In genomic region chr7:26007510-26007909, GRCh38 we compare ENCODE assay signal across 36 cellular contexts.
"Had no signal": no experiment of that assay in that cellular context is flagged by ENCODE, and none has a peak within 500 bp of the region (broad histone marks: within the 10 kb centered on the region; RNA-seq: fewer than 3 reads in every experiment).

No MANE protein-coding gene starts in this region.

- H3K27me3 ChIP-seq: SJCRH30 had no signal

- H3K27me3 Mint-ChIP-seq: activated CD4-positive, alpha-beta T cell treated with anti-CD3 and anti-CD28 coated beads, Interleukin-2, amount 10 ng/mL, durations not matched to agents 7 days and 5 days had no signal

- H3K4me2 ChIP-seq: SK-N-SH had no signal

- H3K9me3 ChIP-seq: SJCRH30, SK-N-SH had no signal

- H3K4me3 ChIP-seq: SJCRH30 had no signal

- FAIRE-seq: astrocyte, bronchial epithelial cell, TTC549 had no signal

- H3K4me1 ChIP-seq: SJCRH30 had no signal

- DNase-seq: activated CD4-positive, alpha-beta T cell treated with anti-CD3 and anti-CD28 coated beads for 36 hours; activated CD4-positive, alpha-beta T cell treated with anti-CD3 and anti-CD28 coated beads, Interleukin-2, amount 10 ng/mL, durations not matched to agents 7 days and 5 days; activated CD4-positive, alpha-beta T cell treated with anti-CD3 and anti-CD28 coated beads, Interleukin-2, amount 50 U/mL, for 48 hours; activated CD8-positive, alpha-beta T cell treated with anti-CD3 and anti-CD28 coated beads, Interleukin-2, amount 10 ng/mL, durations not matched to agents 7 days and 5 days; activated gamma-delta T cell; activated naive CD4-positive, alpha-beta T cell treated with Interleukin-2 at 50 U/mL for 16 hours; activated naive CD8-positive, alpha-beta T cell treated with anti-CD3 and anti-CD28 coated beads, Interleukin-2, amount 10 ng/mL, durations not matched to agents 7 days and 5 days; activated T-cell treated with anti-CD3 and anti-CD28 coated beads, Interleukin-2, amount 50 U/mL, for 24 hours; amygdala; central memory CD4-positive, alpha-beta T cell; Karpas-422; KBM-7; NCI-H1105; NCI-H1417 treated with DMSO at 0.1 percent for 48 hours; NCI-H187 treated with DMSO at 0.1 percent for 48 hours; NCI-H2081; NCI-H2171 treated with DMSO at 0.1 percent for 48 hours; NCI-H2227 treated with DMSO at 0.1 percent for 48 hours; NCI-H446; NCI-H510A treated with DMSO at 0.1 percent for 48 hours; NCI-H526 treated with DMSO at 0.1 percent for 48 hours; NCI-H774; SHP77; SJCRH30; SK-N-SH had no signal

- H3K4me3 Mint-ChIP-seq: activated CD4-positive, alpha-beta T cell treated with anti-CD3 and anti-CD28 coated beads for 36 hours; activated CD4-positive, alpha-beta T cell treated with anti-CD3 and anti-CD28 coated beads, Interleukin-2, amount 10 ng/mL, durations not matched to agents 7 days and 5 days; activated CD8-positive, alpha-beta T cell treated with anti-CD3 and anti-CD28 coated beads, Interleukin-2, amount 10 ng/mL, durations not matched to agents 7 days and 5 days; activated naive CD4-positive, alpha-beta T cell treated with anti-CD3 and anti-CD28 coated beads, Interleukin-2, amount 50 U/mL, for 24 hours; activated naive CD8-positive, alpha-beta T cell treated with anti-CD3 and anti-CD28 coated beads, Interleukin-2, amount 10 ng/mL, durations not matched to agents 7 days and 5 days; activated T-cell treated with anti-CD3 and anti-CD28 coated beads, Interleukin-2, amount 50 U/mL, for 24 hours; brain; T-helper 1 cell treated with Interleukin-12 subunit alpha and Interleukin-12 subunit beta and Interleukin-4 antibody, amounts not matched to agents 30 μg/mL and 1 μg/mL, for 36 hours; T-helper 2 cell treated with Interferon-gamma antibody and Interleukin-4, amounts not matched to agents 5 μg/mL and 100 μg/mL, for 36 hours; WTC11 had no signal

- ATAC-seq: activated CD4-positive, alpha-beta T cell treated with anti-CD3 and anti-CD28 coated beads for 36 hours; activated CD4-positive, CD25-positive, alpha-beta regulatory T cell treated with anti-CD3 and anti-CD28 coated beads, Interleukin-2, amount 50 U/mL, for 24 hours; activated CD8-positive, alpha-beta T cell treated with anti-CD3 and anti-CD28 coated beads, Interleukin-2, amount 10 ng/mL, durations not matched to agents 7 days and 5 days; Panc1; WTC11 had no signal

- H3K27ac ChIP-seq: SJCRH30 had no signal

- H3K4me1 Mint-ChIP-seq: activated CD4-positive, alpha-beta T cell treated with anti-CD3 and anti-CD28 coated beads for 36 hours; activated CD4-positive, alpha-beta T cell treated with anti-CD3 and anti-CD28 coated beads, Interleukin-2, amount 10 ng/mL, durations not matched to agents 7 days and 5 days; activated naive CD4-positive, alpha-beta T cell treated with anti-CD3 and anti-CD28 coated beads, Interleukin-2, amount 50 U/mL, for 24 hours; brain; WTC11 had no signal

- H3K27ac Mint-ChIP-seq: activated CD4-positive, alpha-beta T cell treated with anti-CD3 and anti-CD28 coated beads for 36 hours; activated CD4-positive, alpha-beta T cell treated with anti-CD3 and anti-CD28 coated beads, Interleukin-2, amount 10 ng/mL, durations not matched to agents 7 days and 5 days; activated CD8-positive, alpha-beta T cell treated with anti-CD3 and anti-CD28 coated beads, Interleukin-2, amount 10 ng/mL, durations not matched to agents 7 days and 5 days; activated naive CD4-positive, alpha-beta T cell treated with anti-CD3 and anti-CD28 coated beads, Interleukin-2, amount 50 U/mL, for 24 hours; activated naive CD8-positive, alpha-beta T cell treated with anti-CD3 and anti-CD28 coated beads, Interleukin-2, amount 10 ng/mL, durations not matched to agents 7 days and 5 days; activated T-cell treated with anti-CD3 and anti-CD28 coated beads, Interleukin-2, amount 50 U/mL, for 24 hours; activated T-helper 2 cell treated with anti-CD3 and anti-CD28 coated beads, Interferon-gamma antibody, Interleukin-2, Interleukin-4, amounts not matched to agents 10 μg/mL and 5 μg/mL and 100 μg/mL, durations not matched to agents 14 hours and 24 hours and 36 hours; brain; T-helper 1 cell treated with Interleukin-12 subunit alpha and Interleukin-12 subunit beta and Interleukin-4 antibody, amounts not matched to agents 30 μg/mL and 1 μg/mL, for 36 hours; T-helper 2 cell treated with Interferon-gamma antibody and Interleukin-4, amounts not matched to agents 5 μg/mL and 100 μg/mL, for 36 hours; WTC11 had no signal

- H3K36me3 ChIP-seq: SJCRH30 had no signal

- H3K36me3 Mint-ChIP-seq: activated naive CD4-positive, alpha-beta T cell treated with anti-CD3 and anti-CD28 coated beads, Interleukin-2, amount 50 U/mL, for 24 hours; activated naive CD8-positive, alpha-beta T cell treated with anti-CD3 and anti-CD28 coated beads, Interleukin-2, amount 10 ng/mL, durations not matched to agents 7 days and 5 days; brain had no signal

- H3K9me3 Mint-ChIP-seq: activated CD4-positive, alpha-beta T cell treated with anti-CD3 and anti-CD28 coated beads, Interleukin-2, amount 10 ng/mL, durations not matched to agents 7 days and 5 days; activated naive CD4-positive, alpha-beta T cell treated with anti-CD3 and anti-CD28 coated beads, Interleukin-2, amount 50 U/mL, for 24 hours; activated T-cell treated with anti-CD3 and anti-CD28 coated beads, Interleukin-2, amount 50 U/mL, for 24 hours; activated T-helper 2 cell treated with anti-CD3 and anti-CD28 coated beads, Interferon-gamma antibody, Interleukin-2, Interleukin-4, amounts not matched to agents 10 μg/mL and 5 μg/mL and 100 μg/mL, durations not matched to agents 14 hours and 24 hours and 36 hours; brain; T-helper 1 cell treated with Interleukin-12 subunit alpha and Interleukin-12 subunit beta and Interleukin-4 antibody, amounts not matched to agents 30 μg/mL and 1 μg/mL, for 36 hours; T-helper 2 cell treated with Interferon-gamma antibody and Interleukin-4, amounts not matched to agents 5 μg/mL and 100 μg/mL, for 36 hours had no signal

- H3K9ac ChIP-seq: SK-N-SH had no signal
